ENCODE assay signal across 8 cellular contexts in genomic region chr7:99557940-99558305, GRCh38. TPM values are rescaled to one million over a fixed set of nuclear protein-coding genes. Genes with fewer than 3 reads are reported as not detected.
DNase-seq lines count a peak whose midpoint lies in the region; ATAC-seq, FAIRE-seq and TF ChIP-seq lines count a peak whose summit lies in the region.

No MANE protein-coding gene starts in this region.

- peaks cover 46% of the 10 kb centered on the region for H3K79me2 ChIP-seq in HepG2 (ENCODE audit: insufficient read depth, low read length)

- peaks cover 54% of the 10 kb centered on the region for H3K4me1 Mint-ChIP-seq in activated CD4-positive, alpha-beta T cell treated with anti-CD3 and anti-CD28 coated beads, Interleukin-2, amount 10 ng/mL, durations not matched to agents 7 days and 5 days

- TF ChIP-seq EP300 in HepG2 (IDR thresholded peaks at IDR 0.05; ENCODE audit: low read depth in 2 of 2, low read length in 2 of 2): no peak
- TF ChIP-seq EP300 in HepG2 (CRISPR knock-in tag; IDR thresholded peaks at IDR 0.05; ENCODE audit: borderline replicate concordance): no peak

- ATAC-seq in HG03095 (IDR thresholded peaks at IDR 0.05; ENCODE audit: unreplicated experiment): peak; percentile 44
- ATAC-seq in HepG2: peak; percentile 36; the same call in 2 of the 3 replicates
- no peak for ATAC-seq in HG03039 (IDR thresholded peaks at IDR 0.05; ENCODE audit: unreplicated experiment)
- no peak for ATAC-seq in GM18519 (IDR thresholded peaks at IDR 0.05; ENCODE audit: low FRiP score, unreplicated experiment)

- no peak for DNase-seq in activated CD4-positive, alpha-beta T cell treated with anti-CD3 and anti-CD28 coated beads, Interleukin-2, amount 10 ng/mL, durations not matched to agents 7 days and 5 days
- no peak for DNase-seq in activated CD4-positive, alpha-beta T cell treated with anti-CD3 and anti-CD28 coated beads, Interleukin-2, amount 50 U/mL, for 48 hours
- DNase-seq in adipocyte (ENCODE audit: low read depth) (no peak), HepG2 (ENCODE audit: low spot score) (peak; percentile 16), thyroid gland (no peak)

- no peaks in the 10 kb centered on the region for H3K27me3 ChIP-seq in adipocyte (replicated peaks; ENCODE audit: control insufficient read depth, insufficient read depth, low read length)
- H3K27me3 ChIP-seq in HepG2 (ENCODE audit: control insufficient read depth in 1 of 2, insufficient read depth in 2 of 2, low read length in 2 of 2): no peaks in the 10 kb centered on the region; a peak in 1 of 5 replicates
- H3K27me3 ChIP-seq in thyroid gland: no peaks in the 10 kb centered on the region

- peak overlapping the region; percentile 99 for H3K27ac Mint-ChIP-seq in activated CD4-positive, alpha-beta T cell treated with anti-CD3 and anti-CD28 coated beads, Interleukin-2, amount 10 ng/mL, durations not matched to agents 7 days and 5 days

- peaks cover 5% of the 10 kb centered on the region; the same call in 1 of the 2 replicates for H4K20me1 ChIP-seq in HepG2 (ENCODE audit: insufficient read depth, low read length)

- 2% methylated on average over 15 of the region's 17 CpGs for WGBS in HepG2 (ENCODE audit: low lambda C conversion rate)
- 1 to 3% methylated on average over 17 of the region's 17 CpGs for WGBS in thyroid gland, 2 donors

- H3K27ac ChIP-seq in HepG2 (ENCODE audit: extremely low read length, insufficient read depth, low read length): peak overlapping the region; percentile 95
- H3K27ac ChIP-seq in thyroid gland: peak overlapping the region; percentile 92 to 96 (median 92)

- H3K4me3 Mint-ChIP-seq in activated CD4-positive, alpha-beta T cell treated with anti-CD3 and anti-CD28 coated beads, Interleukin-2, amount 10 ng/mL, durations not matched to agents 7 days and 5 days: peak overlapping the region; percentile 90

- intact Hi-C loops in HepG2 (cut with micrococcal nuclease; ENCODE audit: unreplicated experiment): loop anchor here (2.0 to 5.0 kb wide), 2 partner anchors 56 to 59 kb away; partner anchors contain the start of genes ZKSCAN5, ZNF394 and ZSCAN25
- intact Hi-C loops in thyroid gland (cut with DNase I): loop anchor here (10.0 kb wide), 1 partner anchor 57 kb away; the partner anchor contains the start of gene ZSCAN25

- in situ Hi-C loops in HepG2 (cut with HindIII; ENCODE audit: extremely low pct_ligation_motif_present, low pct_unique_long_range_greater_than_20kb): no loop called here

- peaks cover 66% of the 10 kb centered on the region for H3K36me3 Mint-ChIP-seq in activated CD4-positive, alpha-beta T cell treated with anti-CD3 and anti-CD28 coated beads, Interleukin-2, amount 10 ng/mL, durations not matched to agents 7 days and 5 days (ENCODE audit: low read depth)

- H3K36me3 ChIP-seq in adipocyte (ENCODE audit: control insufficient read depth, insufficient read depth, low read length, severe bottlenecking) (peaks cover 31% of the 10 kb centered on the region), HepG2 (replicated peaks in 1 of 2; ENCODE audit: control insufficient read depth in 1 of 2, insufficient read depth in 2 of 2, low read length in 2 of 2) (peaks cover 11 to 42% of the 10 kb centered on the region in 2 experiments), thyroid gland (peaks cover 25 to 26% of the 10 kb centered on the region in 2 donors)

- no TSS peak for BruUV-seq in HepG2 (replicated peaks; lab: Mats Ljungman, UMichigan)

- peak overlapping the region; percentile 100 for H3K9ac ChIP-seq in adipocyte (ENCODE audit: low read length)
- peak overlapping the region; percentile 100 for H3K9ac ChIP-seq in HepG2 (ENCODE audit: insufficient read depth, low read depth, low read length)

- TF ChIP-seq CTCF in HepG2 (CRISPR knock-in tag; IDR thresholded peaks at IDR 0.05): no peak
- TF ChIP-seq CTCF in thyroid gland (IDR thresholded peaks at IDR 0.05): no peak

- peaks cover 45% of the 10 kb centered on the region for H3K4me1 ChIP-seq in adipocyte (ENCODE audit: control insufficient read depth, insufficient read depth, low read length)
- H3K4me1 ChIP-seq in HepG2 (ENCODE audit: insufficient read depth, low read length): peaks cover 43% of the 10 kb centered on the region
- H3K4me1 ChIP-seq in thyroid gland: peaks cover 14 to 21% of the 10 kb centered on the region in 2 donors

- TF ChIP-seq POLR2A in HepG2 (IDR thresholded peaks at IDR 0.05; ENCODE audit: insufficient read depth in 1 of 2, low read depth in 2 of 2, low read length in 2 of 2) (no peak), thyroid gland (IDR thresholded peaks at IDR 0.05) (no peak)

- POLR2A ChIA-PET in activated CD4-positive, alpha-beta T cell treated with anti-CD3 and anti-CD28 coated beads, Interleukin-2, amount 10 ng/mL, durations not matched to agents 7 days and 5 days (lab: Charles Lee): interaction anchor here (0.7 to 1.2 kb wide), 3 partner anchors 58 to 82 kb away, joined by 3 to 4 read pairs (median 3); partner anchors contain the start of gene ZNF394
- POLR2A ChIA-PET in HepG2 (lab: Yijun Ruan, JAX): interaction anchor here (0.6 to 3.6 kb wide), 20 partner anchors 14 to 432 kb away, joined by 3 to 42 read pairs (median 6); partner anchors contain the start of genes AZGP1, ZKSCAN5, ZNF394 and ZSCAN25

- no peak for TF ChIP-seq RAD21 in HepG2 (CRISPR knock-in tag; IDR thresholded peaks at IDR 0.05)

- H2AFZ ChIP-seq in HepG2 (ENCODE audit: low read length): no peak overlapping the region

- no peaks in the 10 kb centered on the region for H3K9me3 Mint-ChIP-seq in activated CD4-positive, alpha-beta T cell treated with anti-CD3 and anti-CD28 coated beads, Interleukin-2, amount 10 ng/mL, durations not matched to agents 7 days and 5 days

- H3K4me3 ChIP-seq in adipocyte (ENCODE audit: low read length) (peak overlapping the region; percentile 90), HepG2 (replicated peaks in 1 of 3; ENCODE audit: insufficient read depth in 1 of 3, low read depth in 2 of 3, low read length in 3 of 3) (peak overlapping the region; percentile 87 to 99 (median 98)), thyroid gland (replicated peaks in 1 of 3) (peak overlapping the region; percentile 77 to 94 (median 81))

- no peaks in the 10 kb centered on the region for H3K27me3 Mint-ChIP-seq in activated CD4-positive, alpha-beta T cell treated with anti-CD3 and anti-CD28 coated beads, Interleukin-2, amount 10 ng/mL, durations not matched to agents 7 days and 5 days

- peak overlapping the region; percentile 88 for H3K4me2 ChIP-seq in HepG2 (ENCODE audit: low read depth, low read length)

- H3K9me3 ChIP-seq in adipocyte (ENCODE audit: control insufficient read depth, low read length) (no peaks in the 10 kb centered on the region), HepG2 (ENCODE audit: low read length) (no peaks in the 10 kb centered on the region), thyroid gland (no peaks in the 10 kb centered on the region)

- CTCF ChIA-PET in activated CD4-positive, alpha-beta T cell treated with anti-CD3 and anti-CD28 coated beads, Interleukin-2, amount 10 ng/mL, durations not matched to agents 7 days and 5 days (lab: Charles Lee): interaction anchor here (0.5 to 1.4 kb wide), 6 partner anchors 12 to 320 kb away, joined by 3 to 6 read pairs (median 3); partner anchors contain the start of gene ZKSCAN5
- CTCF ChIA-PET in HepG2 (lab: Yijun Ruan, JAX; ENCODE audit: low intra/inter-chr PET ratio, low total read pairs): no interaction called here

- FAIRE-seq in HepG2 (lab: Jason Lieb, UNC): no peak

RNA-seq across cellular contexts. Expression of gene ZNF655, which starts 0.5 kb away (rescaled TPM):
- 10 to 100 TPM; 92.0 to 92.7 TPM for total RNA-seq in activated CD4-positive, alpha-beta T cell treated with anti-CD3 and anti-CD28 coated beads, Interleukin-2, amount 10 ng/mL, durations not matched to agents 7 days and 5 days
- total RNA-seq in HepG2 (2016; rRNA removed; fragmentation: Illumina TruSeq; extraction: Trizol) (53.4 and 54.8 TPM in 2 replicates), thyroid gland (100 to 1,000 TPM; 113 to 144 (median 118) TPM)
- total RNA-seq in HepG2 (2016; cell fraction: cytosol; rRNA removed; fragmentation: Illumina TruSeq; extraction: Trizol; ENCODE audit: low read depth): 16.2 and 27.8 TPM in 2 replicates
- 55.5 and 56.9 TPM in 2 replicates for total RNA-seq in HepG2 (2016; cell fraction: insoluble cytoplasmic fraction; rRNA removed; fragmentation: Illumina TruSeq; extraction: Trizol)
- total RNA-seq in HepG2 (2016; cell fraction: membrane; rRNA removed; fragmentation: Illumina TruSeq; extraction: Trizol): 43.6 and 47.0 TPM in 2 replicates
- 62.9 and 68.9 TPM in 2 replicates for total RNA-seq in HepG2 (2016; cell fraction: nucleus; rRNA removed; fragmentation: Illumina TruSeq; extraction: Trizol)
- polyA plus RNA-seq in HepG2 (2011; rRNA removed): 75.6 and 83.2 TPM in 2 replicates
- polyA plus RNA-seq in HepG2 (2011; cell fraction: cytosol; rRNA removed): 46.0 and 47.5 TPM in 2 replicates
- 141 and 161 TPM in 2 replicates for polyA plus RNA-seq in HepG2 (2011; cell fraction: nucleus; rRNA removed)
- 32.8 and 35.8 TPM in 2 replicates for polyA plus RNA-seq in HepG2 (2012)
- 22.2 and 35.6 TPM in 2 replicates for polyA plus RNA-seq in HepG2 (2016; cell fraction: cytosol; fragmentation: Illumina TruSeq; extraction: Trizol; ENCODE audit: low read depth)
- polyA plus RNA-seq in HepG2 (2016; cell fraction: insoluble cytoplasmic fraction; fragmentation: Illumina TruSeq; extraction: Trizol; ENCODE audit: low read depth): 41.3 and 42.7 TPM in 2 replicates
- 30.7 and 38.8 TPM in 2 replicates for polyA plus RNA-seq in HepG2 (2016; cell fraction: membrane; fragmentation: Illumina TruSeq; extraction: Trizol; ENCODE audit: low read depth)
- 77.8 and 80.4 TPM in 2 replicates for polyA plus RNA-seq in HepG2 (2016; cell fraction: nucleus; fragmentation: Illumina TruSeq; extraction: Trizol; ENCODE audit: insufficient read depth, low read depth)
- polyA minus RNA-seq in HepG2 (2011; rRNA and poly(A)+ RNA removed; ENCODE audit: low replicate concordance): 46.6 and 83.6 TPM in 2 replicates
- 24.0 and 25.8 TPM in 2 replicates for polyA minus RNA-seq in HepG2 (2011; cell fraction: cytosol; rRNA and poly(A)+ RNA removed)
- 176 and 200 TPM in 2 replicates for polyA minus RNA-seq in HepG2 (2011; cell fraction: nucleus; rRNA and poly(A)+ RNA removed)

RNA-seq across cellular contexts. Expression of gene FAM200A, which starts 6.0 kb away (rescaled TPM):
- total RNA-seq in activated CD4-positive, alpha-beta T cell treated with anti-CD3 and anti-CD28 coated beads, Interleukin-2, amount 10 ng/mL, durations not matched to agents 7 days and 5 days: 1 to 10 TPM; 4.9 to 5.4 TPM
- total RNA-seq in HepG2 (2016; rRNA removed; fragmentation: Illumina TruSeq; extraction: Trizol): 6.3 and 10.4 TPM in 2 replicates
- total RNA-seq in HepG2 (2016; cell fraction: cytosol; rRNA removed; fragmentation: Illumina TruSeq; extraction: Trizol; ENCODE audit: low read depth): 1.0 and 1.3 TPM in 2 replicates
- total RNA-seq in HepG2 (2016; cell fraction: insoluble cytoplasmic fraction; rRNA removed; fragmentation: Illumina TruSeq; extraction: Trizol): 6.0 and 8.6 TPM in 2 replicates
- total RNA-seq in HepG2 (2016; cell fraction: membrane; rRNA removed; fragmentation: Illumina TruSeq; extraction: Trizol): 3.2 and 3.9 TPM in 2 replicates
- 3.5 and 4.0 TPM in 2 replicates for total RNA-seq in HepG2 (2016; cell fraction: nucleus; rRNA removed; fragmentation: Illumina TruSeq; extraction: Trizol)
- polyA plus RNA-seq in HepG2 (2011; rRNA removed): 4.7 and 5.4 TPM in 2 replicates
- polyA plus RNA-seq in HepG2 (2011; cell fraction: cytosol; rRNA removed): 3.4 and 4.4 TPM in 2 replicates
- polyA plus RNA-seq in HepG2 (2011; cell fraction: nucleus; rRNA removed): 0.87 and 1.9 TPM in 2 replicates
- 4.5 and 5.0 TPM in 2 replicates for polyA plus RNA-seq in HepG2 (2012)
- 0.53 and 0.85 TPM in 2 replicates for polyA plus RNA-seq in HepG2 (2016; cell fraction: cytosol; fragmentation: Illumina TruSeq; extraction: Trizol; ENCODE audit: low read depth)
- polyA plus RNA-seq in HepG2 (2016; cell fraction: insoluble cytoplasmic fraction; fragmentation: Illumina TruSeq; extraction: Trizol; ENCODE audit: low read depth): 8.3 and 10.1 TPM in 2 replicates
- 1.4 and 1.9 TPM in 2 replicates for polyA plus RNA-seq in HepG2 (2016; cell fraction: membrane; fragmentation: Illumina TruSeq; extraction: Trizol; ENCODE audit: low read depth)
- polyA plus RNA-seq in HepG2 (2016; cell fraction: nucleus; fragmentation: Illumina TruSeq; extraction: Trizol; ENCODE audit: insufficient read depth, low read depth): 5.9 and 6.7 TPM in 2 replicates
- polyA minus RNA-seq in HepG2 (2011; rRNA and poly(A)+ RNA removed; ENCODE audit: low replicate concordance): 1.1 and 3.9 TPM in 2 replicates
- 2.8 and 3.8 TPM in 2 replicates for polyA minus RNA-seq in HepG2 (2011; cell fraction: cytosol; rRNA and poly(A)+ RNA removed)
- polyA minus RNA-seq in HepG2 (2011; cell fraction: nucleus; rRNA and poly(A)+ RNA removed): 6.2 and 7.5 TPM in 2 replicates
- total RNA-seq in thyroid gland: 10 to 100 TPM in 1 of 4 donors, 1 to 10 TPM in 3; 4.4 to 10.6 (median 7.4) TPM

RNA-seq across cellular contexts. Expression of gene TMEM225B, which starts 40.1 kb away (rescaled TPM):
- total RNA-seq in activated CD4-positive, alpha-beta T cell treated with anti-CD3 and anti-CD28 coated beads, Interleukin-2, amount 10 ng/mL, durations not matched to agents 7 days and 5 days: 1 to 10 TPM; 1.2 to 1.3 TPM
- total RNA-seq in HepG2 (2016; rRNA removed; fragmentation: Illumina TruSeq; extraction: Trizol): 0.60 and 0.95 TPM in 2 replicates
- 2.2 and 2.6 TPM in 2 replicates for total RNA-seq in HepG2 (2016; cell fraction: cytosol; rRNA removed; fragmentation: Illumina TruSeq; extraction: Trizol; ENCODE audit: low read depth)
- total RNA-seq in HepG2 (2016; cell fraction: insoluble cytoplasmic fraction; rRNA removed; fragmentation: Illumina TruSeq; extraction: Trizol): 0.42 and 0.65 TPM in 2 replicates
- 1.3 and 1.4 TPM in 2 replicates for total RNA-seq in HepG2 (2016; cell fraction: membrane; rRNA removed; fragmentation: Illumina TruSeq; extraction: Trizol)
- total RNA-seq in HepG2 (2016; cell fraction: nucleus; rRNA removed; fragmentation: Illumina TruSeq; extraction: Trizol): 1.3 and 1.4 TPM in 2 replicates
- polyA plus RNA-seq in HepG2 (2011; rRNA removed): 0.78 and 1.6 TPM in 2 replicates
- polyA plus RNA-seq in HepG2 (2011; cell fraction: cytosol; rRNA removed): 0.83 and 1.5 TPM in 2 replicates
- 3.0 and 3.2 TPM in 2 replicates for polyA plus RNA-seq in HepG2 (2011; cell fraction: nucleus; rRNA removed)
- 1.9 and 2.5 TPM in 2 replicates for polyA plus RNA-seq in HepG2 (2012)
- 1.4 and 2.2 TPM in 2 replicates for polyA plus RNA-seq in HepG2 (2016; cell fraction: cytosol; fragmentation: Illumina TruSeq; extraction: Trizol; ENCODE audit: low read depth)
- 0.38 and 0.45 TPM in 2 replicates for polyA plus RNA-seq in HepG2 (2016; cell fraction: insoluble cytoplasmic fraction; fragmentation: Illumina TruSeq; extraction: Trizol; ENCODE audit: low read depth)
- 1.4 and 1.9 TPM in 2 replicates for polyA plus RNA-seq in HepG2 (2016; cell fraction: membrane; fragmentation: Illumina TruSeq; extraction: Trizol; ENCODE audit: low read depth)
- polyA plus RNA-seq in HepG2 (2016; cell fraction: nucleus; fragmentation: Illumina TruSeq; extraction: Trizol; ENCODE audit: insufficient read depth, low read depth): 1.1 and 2.7 TPM in 2 replicates
- polyA minus RNA-seq in HepG2 (2011; rRNA and poly(A)+ RNA removed; ENCODE audit: low replicate concordance): 0.12 and 0.19 TPM in 2 replicates
- polyA minus RNA-seq in HepG2 (2011; cell fraction: cytosol; rRNA and poly(A)+ RNA removed): 1.1 TPM in 1 of 2 replicates, not detected in the other
- polyA minus RNA-seq in HepG2 (2011; cell fraction: nucleus; rRNA and poly(A)+ RNA removed): 0.90 and 1.2 TPM in 2 replicates
- 1 to 10 TPM; 1.1 to 3.2 (median 2.3) TPM for total RNA-seq in thyroid gland

RNA-seq across cellular contexts. Expression of gene ZKSCAN5, which starts 53.5 kb away (rescaled TPM):
- 10 to 100 TPM; 14.1 to 15.2 TPM for total RNA-seq in activated CD4-positive, alpha-beta T cell treated with anti-CD3 and anti-CD28 coated beads, Interleukin-2, amount 10 ng/mL, durations not matched to agents 7 days and 5 days
- 11.7 and 14.4 TPM in 2 replicates for total RNA-seq in HepG2 (2016; rRNA removed; fragmentation: Illumina TruSeq; extraction: Trizol)
- 2.1 and 2.3 TPM in 2 replicates for total RNA-seq in HepG2 (2016; cell fraction: cytosol; rRNA removed; fragmentation: Illumina TruSeq; extraction: Trizol; ENCODE audit: low read depth)
- 11.7 and 14.5 TPM in 2 replicates for total RNA-seq in HepG2 (2016; cell fraction: insoluble cytoplasmic fraction; rRNA removed; fragmentation: Illumina TruSeq; extraction: Trizol)
- 7.0 and 7.8 TPM in 2 replicates for total RNA-seq in HepG2 (2016; cell fraction: membrane; rRNA removed; fragmentation: Illumina TruSeq; extraction: Trizol)
- 7.9 and 10.0 TPM in 2 replicates for total RNA-seq in HepG2 (2016; cell fraction: nucleus; rRNA removed; fragmentation: Illumina TruSeq; extraction: Trizol)
- 5.2 and 5.5 TPM in 2 replicates for polyA plus RNA-seq in HepG2 (2011; rRNA removed)
- 3.4 and 4.6 TPM in 2 replicates for polyA plus RNA-seq in HepG2 (2011; cell fraction: cytosol; rRNA removed)
- polyA plus RNA-seq in HepG2 (2011; cell fraction: nucleus; rRNA removed): 4.1 and 5.2 TPM in 2 replicates
- polyA plus RNA-seq in HepG2 (2012): 5.5 and 5.7 TPM in 2 replicates
- 1.1 TPM in 2 replicates for polyA plus RNA-seq in HepG2 (2016; cell fraction: cytosol; fragmentation: Illumina TruSeq; extraction: Trizol; ENCODE audit: low read depth)
- polyA plus RNA-seq in HepG2 (2016; cell fraction: insoluble cytoplasmic fraction; fragmentation: Illumina TruSeq; extraction: Trizol; ENCODE audit: low read depth): 11.4 and 12.4 TPM in 2 replicates
- polyA plus RNA-seq in HepG2 (2016; cell fraction: membrane; fragmentation: Illumina TruSeq; extraction: Trizol; ENCODE audit: low read depth): 3.6 and 3.8 TPM in 2 replicates
- polyA plus RNA-seq in HepG2 (2016; cell fraction: nucleus; fragmentation: Illumina TruSeq; extraction: Trizol; ENCODE audit: insufficient read depth, low read depth): 12.5 and 12.6 TPM in 2 replicates
- polyA minus RNA-seq in HepG2 (2011; rRNA and poly(A)+ RNA removed; ENCODE audit: low replicate concordance): 10.3 and 16.0 TPM in 2 replicates
- polyA minus RNA-seq in HepG2 (2011; cell fraction: cytosol; rRNA and poly(A)+ RNA removed): 6.9 and 7.2 TPM in 2 replicates
- 13.4 and 16.0 TPM in 2 replicates for polyA minus RNA-seq in HepG2 (2011; cell fraction: nucleus; rRNA and poly(A)+ RNA removed)
- 10 to 100 TPM in 2 of 4 donors, 1 to 10 TPM in 2; 8.7 to 14.1 (median 9.7) TPM for total RNA-seq in thyroid gland

RNA-seq across cellular contexts. Expression of gene ZNF394, which starts 57.8 kb away (rescaled TPM):
- 10 to 100 TPM; 52.1 to 53.1 TPM for total RNA-seq in activated CD4-positive, alpha-beta T cell treated with anti-CD3 and anti-CD28 coated beads, Interleukin-2, amount 10 ng/mL, durations not matched to agents 7 days and 5 days
- total RNA-seq in HepG2 (2016; rRNA removed; fragmentation: Illumina TruSeq; extraction: Trizol) (18.7 and 19.6 TPM in 2 replicates), thyroid gland (10 to 100 TPM; 39.5 to 61.4 (median 46.1) TPM)
- total RNA-seq in HepG2 (2016; cell fraction: cytosol; rRNA removed; fragmentation: Illumina TruSeq; extraction: Trizol; ENCODE audit: low read depth): 14.4 and 15.6 TPM in 2 replicates
- 17.1 and 18.1 TPM in 2 replicates for total RNA-seq in HepG2 (2016; cell fraction: insoluble cytoplasmic fraction; rRNA removed; fragmentation: Illumina TruSeq; extraction: Trizol)
- 18.0 and 18.1 TPM in 2 replicates for total RNA-seq in HepG2 (2016; cell fraction: membrane; rRNA removed; fragmentation: Illumina TruSeq; extraction: Trizol)
- total RNA-seq in HepG2 (2016; cell fraction: nucleus; rRNA removed; fragmentation: Illumina TruSeq; extraction: Trizol): 12.9 and 15.2 TPM in 2 replicates
- 7.8 and 8.6 TPM in 2 replicates for polyA plus RNA-seq in HepG2 (2011; rRNA removed)
- 6.9 and 7.2 TPM in 2 replicates for polyA plus RNA-seq in HepG2 (2011; cell fraction: cytosol; rRNA removed)
- 9.1 and 13.1 TPM in 2 replicates for polyA plus RNA-seq in HepG2 (2011; cell fraction: nucleus; rRNA removed)
- 7.0 and 7.3 TPM in 2 replicates for polyA plus RNA-seq in HepG2 (2012)
- polyA plus RNA-seq in HepG2 (2016; cell fraction: cytosol; fragmentation: Illumina TruSeq; extraction: Trizol; ENCODE audit: low read depth): 2.2 and 2.9 TPM in 2 replicates
- 12.0 and 13.7 TPM in 2 replicates for polyA plus RNA-seq in HepG2 (2016; cell fraction: insoluble cytoplasmic fraction; fragmentation: Illumina TruSeq; extraction: Trizol; ENCODE audit: low read depth)
- 4.1 and 4.3 TPM in 2 replicates for polyA plus RNA-seq in HepG2 (2016; cell fraction: membrane; fragmentation: Illumina TruSeq; extraction: Trizol; ENCODE audit: low read depth)
- 20.5 and 23.9 TPM in 2 replicates for polyA plus RNA-seq in HepG2 (2016; cell fraction: nucleus; fragmentation: Illumina TruSeq; extraction: Trizol; ENCODE audit: insufficient read depth, low read depth)
- polyA minus RNA-seq in HepG2 (2011; rRNA and poly(A)+ RNA removed; ENCODE audit: low replicate concordance): 9.5 and 16.3 TPM in 2 replicates
- 7.2 and 9.4 TPM in 2 replicates for polyA minus RNA-seq in HepG2 (2011; cell fraction: cytosol; rRNA and poly(A)+ RNA removed)
- 20.2 and 23.1 TPM in 2 replicates for polyA minus RNA-seq in HepG2 (2011; cell fraction: nucleus; rRNA and poly(A)+ RNA removed)

Comparison
In these comparisons a context has a peak if more than half of its experiments do, and no peak if none do; other contexts are left out.
1. ATAC-seq: peak in HG03095 (single experiment) and HepG2 (single experiment); none in HG03039 (single experiment) and GM18519 (single experiment).
2. Peak in every context shown above with its lines, with median percentiles within 50 percentile points of each other: H3K4me3 ChIP-seq.